Comparison of ENCODE assay signal across 18 cellular contexts in genomic region chr6:45115696-45116095, GRCh38.
DNase-seq lines count a peak whose midpoint lies in the region; ATAC-seq, FAIRE-seq and TF ChIP-seq lines count a peak whose summit lies in the region.
"Had no signal": no experiment of that assay in that cellular context is flagged by ENCODE, and none has a peak within 500 bp of the region (broad histone marks: within the 10 kb centered on the region; RNA-seq: fewer than 3 reads in every experiment).

No MANE protein-coding gene starts in this region.

- DNase-seq in A172 (ENCODE audit: low spot score) = peak; percentile 10
- peak; percentile 28 for DNase-seq in GM04503 (ENCODE audit: low read depth)
- DNase-seq in astrocyte (ENCODE audit: low read depth) = peak; percentile 55
- DNase-seq in hepatic stellate cell (ENCODE audit: low spot score) = peak; percentile 5
- no peak for DNase-seq in NCI-H82 treated with DMSO at 0.1 percent for 48 hours (lab: John Stamatoyannopoulos, UW; ENCODE audit: unreplicated experiment)
- DNase-seq in immature natural killer cell = no peak
- DNase-seq in COR-L47 (lab: John Stamatoyannopoulos, UW) = no peak
- DNase-seq: DMS79 treated with DMSO at 0.1 percent for 48 hours; gastrocnemius medialis; kidney; NCI-H1694 treated with DMSO at 0.1 percent for 48 hours; NCI-H748 treated with DMSO at 0.1 percent for 48 hours; psoas muscle; stimulated activated CD4-positive, alpha-beta T cell treated with anti-CD3 and anti-CD28 coated beads, Interleukin-2, amount 100 ng/mL, for 24 hours had no signal

- no peak overlapping the region for H3K27ac ChIP-seq in astrocyte (ENCODE audit: low read depth, low read length)
- H3K27ac ChIP-seq: BLaER1 treated with 17β-estradiol and CSF1 and Interleukin-3, amounts not matched to agents 10 nM and 100 nM; gastrocnemius medialis; psoas muscle; SK-N-MC had no signal

- no peak for TF ChIP-seq CTCF in astrocyte (IDR thresholded peaks at IDR 0.05; ENCODE audit: insufficient read depth, low read depth, low read length)

- H3K4me1 Mint-ChIP-seq in astrocyte (ENCODE audit: low read depth, unreplicated experiment) = peaks cover 26% of the 10 kb centered on the region
- peaks cover 5 to 19% of the 10 kb centered on the region in 2 donors for H3K4me1 Mint-ChIP-seq in immature natural killer cell

- peaks cover 11% of the 10 kb centered on the region for H3K4me1 ChIP-seq in astrocyte (ENCODE audit: insufficient read depth, low read length)
- H3K4me1 ChIP-seq: BLaER1 treated with 17β-estradiol and CSF1 and Interleukin-3, amounts not matched to agents 10 nM and 100 nM had no signal

- no peaks in the 10 kb centered on the region for H3K27me3 Mint-ChIP-seq in astrocyte (ENCODE audit: low read depth, unreplicated experiment)
- peaks cover 0 to 3% (median 0%) of the 10 kb centered on the region in 3 donors for H3K27me3 Mint-ChIP-seq in immature natural killer cell (ENCODE audit: low read depth in 3 of 3)
- H3K27me3 Mint-ChIP-seq: dendritic cell treated with granulocyte-macrophage colony-stimulating factor and Interleukin-4, amounts not matched to agents 40 ng/mL and 50 ng/mL, for 4 days had no signal

- H3K79me2 ChIP-seq in astrocyte (ENCODE audit: insufficient read depth, low read length) = no peaks in the 10 kb centered on the region

- H3K27ac Mint-ChIP-seq in astrocyte (ENCODE audit: unreplicated experiment) (peak overlapping the region; percentile 87), immature natural killer cell (no peak overlapping the region)
- H3K27ac Mint-ChIP-seq: dendritic cell treated with granulocyte-macrophage colony-stimulating factor and Interleukin-4, amounts not matched to agents 40 ng/mL and 50 ng/mL, for 4 days had no signal

- no peaks in the 10 kb centered on the region for H3K36me3 Mint-ChIP-seq in astrocyte (ENCODE audit: low read depth, unreplicated experiment)
- H3K36me3 Mint-ChIP-seq in immature natural killer cell = no peaks in the 10 kb centered on the region

- H3K27me3 ChIP-seq in astrocyte (ENCODE audit: insufficient read depth, low read length) = no peaks in the 10 kb centered on the region
- H3K27me3 ChIP-seq: BLaER1 treated with 17β-estradiol and CSF1 and Interleukin-3, amounts not matched to agents 10 nM and 100 nM; gastrocnemius medialis had no signal

- FAIRE-seq in astrocyte (lab: Jason Lieb, UNC) = no peak
- FAIRE-seq: kidney had no signal

- no peak overlapping the region for H3K9ac ChIP-seq in astrocyte (ENCODE audit: low read length)
- H3K9ac ChIP-seq: BLaER1 treated with 17β-estradiol and CSF1 and Interleukin-3, amounts not matched to agents 10 nM and 100 nM had no signal

- H3K4me3 Mint-ChIP-seq in astrocyte (ENCODE audit: unreplicated experiment) = no peak overlapping the region
- H3K4me3 Mint-ChIP-seq in immature natural killer cell = no peak overlapping the region
- H3K4me3 Mint-ChIP-seq: dendritic cell treated with granulocyte-macrophage colony-stimulating factor and Interleukin-4, amounts not matched to agents 40 ng/mL and 50 ng/mL, for 4 days had no signal

- ATAC-seq in GM18907 (IDR thresholded peaks at IDR 0.05; ENCODE audit: unreplicated experiment) = no peak
- ATAC-seq: gastrocnemius medialis, psoas muscle had no signal

- H4K20me1 ChIP-seq in astrocyte (ENCODE audit: insufficient read depth, low read length) = no peaks in the 10 kb centered on the region
- H4K20me1 ChIP-seq: BLaER1 treated with 17β-estradiol and CSF1 and Interleukin-3, amounts not matched to agents 10 nM and 100 nM had no signal

- no peak overlapping the region for H3K4me2 ChIP-seq in astrocyte (ENCODE audit: low read length)
- H3K4me2 ChIP-seq: BLaER1 treated with 17β-estradiol and CSF1 and Interleukin-3, amounts not matched to agents 10 nM and 100 nM had no signal

- no peaks in the 10 kb centered on the region for H3K9me3 ChIP-seq in astrocyte (ENCODE audit: insufficient read depth, low read depth, low read length)
- H3K9me3 ChIP-seq: BLaER1 treated with 17β-estradiol and CSF1 and Interleukin-3, amounts not matched to agents 10 nM and 100 nM; gastrocnemius medialis; psoas muscle had no signal

- H3K9me3 Mint-ChIP-seq in astrocyte (ENCODE audit: unreplicated experiment) (no peaks in the 10 kb centered on the region), immature natural killer cell (no peaks in the 10 kb centered on the region)
- H3K9me3 Mint-ChIP-seq: dendritic cell treated with granulocyte-macrophage colony-stimulating factor and Interleukin-4, amounts not matched to agents 40 ng/mL and 50 ng/mL, for 4 days had no signal

- no peaks in the 10 kb centered on the region for H3K36me3 ChIP-seq in astrocyte (ENCODE audit: insufficient read depth, low read length)
- H3K36me3 ChIP-seq: BLaER1 treated with 17β-estradiol and CSF1 and Interleukin-3, amounts not matched to agents 10 nM and 100 nM; gastrocnemius medialis had no signal

- H2AFZ ChIP-seq in astrocyte (ENCODE audit: low read depth, low read length) = no peak overlapping the region

- H3K4me3 ChIP-seq in astrocyte (ENCODE audit: insufficient read depth, low read depth, low read length) = no peak overlapping the region
- H3K4me3 ChIP-seq: BLaER1 treated with 17β-estradiol and CSF1 and Interleukin-3, amounts not matched to agents 10 nM and 100 nM; gastrocnemius medialis; psoas muscle; SK-N-MC had no signal

Comparison
In these comparisons a context has a peak if more than half of its experiments do, and no peak if none do; other contexts are left out.
1. DNase-seq: peak in A172 (single experiment), GM04503 (single experiment), astrocyte (single experiment) and hepatic stellate cell (single experiment); none in NCI-H82 treated with DMSO at 0.1 percent for 48 hours (single experiment), immature natural killer cell (0 of 3) and COR-L47 (single experiment).